In genomic region chr5:155898284-155898683, GRCh38 we compare ENCODE assay signal across 1 cellular context.
TF ChIP-seq lines count a peak whose summit lies in the region.

No MANE protein-coding gene starts in this region.

TF ChIP-seq in GM23338, 12 proteins besides CTCF, POLR2A, EP300 and RAD21 (continued from another document):
- no peak for TF ChIP-seq REST (IDR thresholded peaks at IDR 0.05; ENCODE audit: unreplicated experiment)
- TF ChIP-seq EZH2 (IDR thresholded peaks at IDR 0.05; ENCODE audit: low read depth, unreplicated experiment) = no peak
- TF ChIP-seq ZNF114 (CRISPR knock-in tag; IDR thresholded peaks at IDR 0.05) = no peak
- TF ChIP-seq STAT1 (IDR thresholded peaks at IDR 0.05; ENCODE audit: unreplicated experiment) = no peak
- no peak for TF ChIP-seq ZNF331 (CRISPR knock-in tag; IDR thresholded peaks at IDR 0.05; ENCODE audit: low read depth)
TF ChIP-seq in GM23338: peak in this region for 0.
